In the genomic region with DNA sequence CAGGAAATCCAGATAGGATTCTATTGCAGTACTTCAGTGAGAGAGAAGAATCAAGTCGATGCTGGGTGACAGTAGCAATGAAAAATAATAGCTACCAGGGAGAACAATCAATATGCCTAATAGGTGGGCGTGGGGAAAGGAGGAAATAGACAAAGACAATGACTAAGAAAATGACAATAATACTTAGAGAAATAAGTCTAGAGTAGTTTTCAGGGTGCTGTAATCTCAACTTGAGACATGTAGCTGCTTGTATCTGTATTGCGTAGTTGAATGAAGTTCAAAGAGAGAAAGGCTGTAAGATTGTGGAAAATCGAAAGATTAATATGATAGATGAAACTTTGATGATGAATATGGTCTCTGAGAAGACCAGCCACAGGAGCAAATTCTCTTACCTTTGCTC, we compare ENCODE assay signal across 26 cellular contexts. TPM values are rescaled to one million over a fixed set of nuclear protein-coding genes. Genes with fewer than 3 reads are reported as not detected.
DNase-seq lines count a peak whose midpoint lies in the region; ATAC-seq, FAIRE-seq and TF ChIP-seq lines count a peak whose summit lies in the region.
"Had no signal": no experiment of that assay in that cellular context is flagged by ENCODE, and none has a peak within 500 bp of the region (broad histone marks: within the 10 kb centered on the region; RNA-seq: fewer than 3 reads in every experiment).

No MANE protein-coding gene starts in this region.

- no peak for ATAC-seq in CD4-positive, CD25-positive, alpha-beta regulatory T cell (ENCODE audit: low read depth in 2 of 2)
- no peak for ATAC-seq in HG03469 (IDR thresholded peaks at IDR 0.05; ENCODE audit: unreplicated experiment)
- ATAC-seq: psoas muscle; stimulated activated naive B cell treated with anti-CD40 and anti-IgM and Interleukin-4, amounts not matched to agents 10 μg/mL and 1 μg/mL and 100 μg/mL, for 72 hours had no signal

- H3K27ac Mint-ChIP-seq in CD4-positive, CD25-positive, alpha-beta regulatory T cell = peak overlapping the region; percentile 0 to 53 (median 26)
- peak overlapping the region in 2 of 3 experiments; percentile 5 to 34 for H3K27ac Mint-ChIP-seq in nephron
- H3K27ac Mint-ChIP-seq in endodermal cell = no peak overlapping the region
- H3K27ac Mint-ChIP-seq: activated naive CD8-positive, alpha-beta T cell treated with anti-CD3 and anti-CD28 coated beads for 36 hours; activated T-cell treated with anti-CD3 and anti-CD28 coated beads, Interleukin-2, amount 50 U/mL, for 24 hours had no signal

- H3K9me3 Mint-ChIP-seq in CD4-positive, CD25-positive, alpha-beta regulatory T cell = peaks cover 0 to 1% (median 0%) of the 10 kb centered on the region in 7 donors
- H3K9me3 Mint-ChIP-seq in nephron = no peaks in the 10 kb centered on the region
- no peaks in the 10 kb centered on the region for H3K9me3 Mint-ChIP-seq in endodermal cell
- H3K9me3 Mint-ChIP-seq: activated naive CD8-positive, alpha-beta T cell treated with anti-CD3 and anti-CD28 coated beads for 36 hours; activated T-cell treated with anti-CD3 and anti-CD28 coated beads, Interleukin-2, amount 50 U/mL, for 24 hours; naive B cell; stimulated activated naive B cell treated with anti-CD40 and anti-IgM and Interleukin-4, amounts not matched to agents 10 μg/mL and 1 μg/mL and 100 μg/mL, for 72 hours had no signal

- peaks cover 45% of the 10 kb centered on the region for H3K79me2 ChIP-seq in osteoblast (ENCODE audit: insufficient read depth, low read length)

- no peak overlapping the region for H3K4me2 ChIP-seq in osteoblast (ENCODE audit: insufficient read depth, low read length)

- peak overlapping the region; percentile 24 to 97 (median 68) for H3K4me3 Mint-ChIP-seq in CD4-positive, CD25-positive, alpha-beta regulatory T cell
- peak overlapping the region in 2 of 3 experiments; percentile 33 to 41 for H3K4me3 Mint-ChIP-seq in nephron
- no peak overlapping the region for H3K4me3 Mint-ChIP-seq in endodermal cell
- H3K4me3 Mint-ChIP-seq: activated naive CD8-positive, alpha-beta T cell treated with anti-CD3 and anti-CD28 coated beads for 36 hours; stimulated activated naive B cell treated with anti-CD40 and anti-IgM and Interleukin-4, amounts not matched to agents 10 μg/mL and 1 μg/mL and 100 μg/mL, for 72 hours had no signal

- FAIRE-seq in H54 (lab: Jason Lieb, UNC) = peak; percentile 78
- no peak for FAIRE-seq in bronchial epithelial cell (lab: Jason Lieb, UNC)
- FAIRE-seq: frontal cortex had no signal

- H4K20me1 ChIP-seq in osteoblast (ENCODE audit: insufficient read depth, low read length) = peaks cover 21% of the 10 kb centered on the region

- H3K4me1 ChIP-seq in CD4-positive, CD25-positive, alpha-beta regulatory T cell (ENCODE audit: control insufficient read depth, insufficient read depth, low read length, poor library complexity, severe bottlenecking) = peaks cover 31% of the 10 kb centered on the region
- peaks cover 3% of the 10 kb centered on the region for H3K4me1 ChIP-seq in osteoblast (ENCODE audit: insufficient read depth, low read length)
- H3K4me1 ChIP-seq in endodermal cell (ENCODE audit: control insufficient read depth, insufficient read depth, low read length) = no peaks in the 10 kb centered on the region
- H3K4me1 ChIP-seq: Caco-2 had no signal

- H3K4me3 ChIP-seq in CD4-positive, CD25-positive, alpha-beta regulatory T cell (ENCODE audit: low read depth, low read length) = peak overlapping the region; percentile 23
- H3K4me3 ChIP-seq in bronchial epithelial cell (ENCODE audit: low read depth, low read length) (no peak overlapping the region), osteoblast (ENCODE audit: insufficient read depth, low read length) (no peak overlapping the region), endodermal cell (ENCODE audit: low read length) (no peak overlapping the region)
- H3K4me3 ChIP-seq: Peyer's patch, psoas muscle, thoracic aorta had no signal

- TF ChIP-seq POLR2A in H54 (IDR thresholded peaks at IDR 0.05; ENCODE audit: low read depth, low read length) = no peak

- DNase-seq in CD4-positive, CD25-positive, alpha-beta regulatory T cell = no peak
- no peak for DNase-seq in H54 (ENCODE audit: insufficient read length, low spot score)
- DNase-seq in bronchial epithelial cell (ENCODE audit: low read depth) = peak; percentile 90
- DNase-seq in osteoblast (ENCODE audit: insufficient read length, low spot score, missing footprints) = no peak
- DNase-seq in endodermal cell = no peak
- DNase-seq: activated naive CD8-positive, alpha-beta T cell treated with anti-CD3 and anti-CD28 coated beads for 36 hours; activated T-cell treated with anti-CD3 and anti-CD28 coated beads, Interleukin-2, amount 50 U/mL, for 24 hours; brain microvascular endothelial cell; Caco-2; HCEC 1CT; Kasumi-1; naive B cell; NCI-H1092; NCI-H2029 treated with DMSO at 0.1 percent for 48 hours; Peyer's patch; psoas muscle; stimulated activated CD4-positive, alpha-beta T cell treated with anti-CD3 and anti-CD28 coated beads, Interleukin-2, amount 100 ng/mL, for 24 hours; stimulated activated naive B cell treated with anti-CD40 and anti-IgM and Interleukin-4, amounts not matched to agents 10 μg/mL and 1 μg/mL and 100 μg/mL, for 72 hours; T-helper 9 cell had no signal

- no peaks in the 10 kb centered on the region for H3K9me3 ChIP-seq in CD4-positive, CD25-positive, alpha-beta regulatory T cell (ENCODE audit: control insufficient read depth in 2 of 2, low read length in 2 of 2)
- no peaks in the 10 kb centered on the region for H3K9me3 ChIP-seq in osteoblast (ENCODE audit: low read depth, low read length)
- H3K9me3 ChIP-seq in endodermal cell (ENCODE audit: control insufficient read depth, low read length) = no peaks in the 10 kb centered on the region
- H3K9me3 ChIP-seq: Caco-2, Peyer's patch, psoas muscle, thoracic aorta had no signal

- peaks cover 18% of the 10 kb centered on the region for H3K36me3 Mint-ChIP-seq in CD4-positive, CD25-positive, alpha-beta regulatory T cell
- peaks cover 12% of the 10 kb centered on the region for H3K36me3 Mint-ChIP-seq in nephron (ENCODE audit: low read depth)
- H3K36me3 Mint-ChIP-seq in endodermal cell (ENCODE audit: low read depth) = peaks cover 9% of the 10 kb centered on the region

- H3K27me3 Mint-ChIP-seq in CD4-positive, CD25-positive, alpha-beta regulatory T cell = peaks cover 6% of the 10 kb centered on the region
- H3K27me3 Mint-ChIP-seq in nephron (ENCODE audit: low read depth) = no peaks in the 10 kb centered on the region
- H3K27me3 Mint-ChIP-seq in endodermal cell (ENCODE audit: insufficient read depth) = peaks cover 2% of the 10 kb centered on the region
- H3K27me3 Mint-ChIP-seq: activated naive CD8-positive, alpha-beta T cell treated with anti-CD3 and anti-CD28 coated beads for 36 hours; activated T-cell treated with anti-CD3 and anti-CD28 coated beads, Interleukin-2, amount 50 U/mL, for 24 hours; naive B cell; stimulated activated naive B cell treated with anti-CD40 and anti-IgM and Interleukin-4, amounts not matched to agents 10 μg/mL and 1 μg/mL and 100 μg/mL, for 72 hours had no signal

- 91 to 98% methylated on average over 4 of the region's 4 CpGs for WGBS in endodermal cell (ENCODE audit: insufficient coverage in 1 of 2, insufficient read length in 1 of 2), 2 experiments

- no peak overlapping the region for H3K9ac ChIP-seq in endodermal cell (ENCODE audit: extremely low read depth, low read length, poor library complexity, severe bottlenecking)

- H2AFZ ChIP-seq in osteoblast (ENCODE audit: low read length) = no peak overlapping the region

- peaks cover 18 to 53% (median 43%) of the 10 kb centered on the region in 4 donors for H3K4me1 Mint-ChIP-seq in CD4-positive, CD25-positive, alpha-beta regulatory T cell
- H3K4me1 Mint-ChIP-seq in nephron = peaks cover 11% of the 10 kb centered on the region
- peaks cover 4% of the 10 kb centered on the region for H3K4me1 Mint-ChIP-seq in endodermal cell

- no peak overlapping the region for H3K27ac ChIP-seq in CD4-positive, CD25-positive, alpha-beta regulatory T cell (ENCODE audit: insufficient read depth, low read length, poor library complexity, severe bottlenecking)
- H3K27ac ChIP-seq in osteoblast (ENCODE audit: low read depth, low read length) (no peak overlapping the region), endodermal cell (ENCODE audit: low read depth, low read length) (no peak overlapping the region)
- H3K27ac ChIP-seq: brain microvascular endothelial cell, Peyer's patch, psoas muscle, thoracic aorta had no signal

- H3K36me3 ChIP-seq in CD4-positive, CD25-positive, alpha-beta regulatory T cell (ENCODE audit: control insufficient read depth, insufficient read depth, low read length) = peaks cover 10% of the 10 kb centered on the region
- H3K36me3 ChIP-seq in bronchial epithelial cell (ENCODE audit: control insufficient read depth, insufficient read depth, low read length) (peaks cover 3% of the 10 kb centered on the region), osteoblast (ENCODE audit: insufficient read depth, low read length) (peaks cover 20% of the 10 kb centered on the region), endodermal cell (ENCODE audit: control insufficient read depth, insufficient read depth, low read length) (peaks cover 24% of the 10 kb centered on the region)

- no peak for TF ChIP-seq CTCF in bronchial epithelial cell (IDR thresholded peaks at IDR 0.05; ENCODE audit: insufficient read depth, low read length, severe bottlenecking)
- TF ChIP-seq CTCF in nephron (IDR thresholded peaks at IDR 0.05; ENCODE audit: unreplicated experiment in 3 of 3) = no peak
- no peak for TF ChIP-seq CTCF in osteoblast (IDR thresholded peaks at IDR 0.05; ENCODE audit: extremely low read depth, low read depth, low read length)
- TF ChIP-seq CTCF in endodermal cell (conservative IDR thresholded peaks at IDR 0.05) = no peak

- H3K27me3 ChIP-seq in CD4-positive, CD25-positive, alpha-beta regulatory T cell (ENCODE audit: control insufficient read depth, insufficient read depth, low read length) = no peaks in the 10 kb centered on the region
- H3K27me3 ChIP-seq in bronchial epithelial cell (ENCODE audit: control insufficient read depth, insufficient read depth, low read length) (no peaks in the 10 kb centered on the region), osteoblast (ENCODE audit: insufficient read depth, low read length) (no peaks in the 10 kb centered on the region), endodermal cell (ENCODE audit: control insufficient read depth, insufficient read depth, low read length, poor library complexity, severe bottlenecking) (no peaks in the 10 kb centered on the region)
- H3K27me3 ChIP-seq: brain microvascular endothelial cell, Peyer's patch had no signal

RNA-seq across cellular contexts. Expression of gene STXBP3, which starts 2.6 kb away (rescaled TPM):
- total RNA-seq in CD4-positive, CD25-positive, alpha-beta regulatory T cell = 71.8 TPM
- polyA plus RNA-seq in CD4-positive, CD25-positive, alpha-beta regulatory T cell = 10 to 100 TPM; 43.5 to 56.3 (median 53.2) TPM
- 30.0 and 38.1 TPM in 2 replicates for total RNA-seq in bronchial epithelial cell
- total RNA-seq in osteoblast = 63.1 and 68.4 TPM in 2 replicates
- total RNA-seq in endodermal cell = 10 to 100 TPM; 37.4 to 38.5 TPM
- 43.5 TPM for polyA plus RNA-seq in endodermal cell (2013, experiment 1 of 2)
- polyA plus RNA-seq in endodermal cell (2013, experiment 2 of 2) = 51.4 TPM

RNA-seq across cellular contexts. Expression of gene FNDC7, which starts 36.4 kb away (rescaled TPM):
- total RNA-seq in CD4-positive, CD25-positive, alpha-beta regulatory T cell = 0.20 TPM
- polyA plus RNA-seq in CD4-positive, CD25-positive, alpha-beta regulatory T cell = not detected
- under 0.01 and 0.13 TPM in 2 replicates for total RNA-seq in bronchial epithelial cell
- not detected in 2 replicates for total RNA-seq in osteoblast
- total RNA-seq in endodermal cell = not detected
- 0.36 TPM for polyA plus RNA-seq in endodermal cell (2013, experiment 1 of 2)
- polyA plus RNA-seq in endodermal cell (2013, experiment 2 of 2) = not detected
- total RNA-seq: activated naive CD8-positive, alpha-beta T cell treated with anti-CD3 and anti-CD28 coated beads for 36 hours; Caco-2; epithelial cell of proximal tubule; Peyer's patch; SK-MEL-5; skeletal muscle tissue; thoracic aorta had no signal

RNA-seq across cellular contexts. Expression of gene PRPF38B, which starts 57.0 kb away (rescaled TPM):
- total RNA-seq in CD4-positive, CD25-positive, alpha-beta regulatory T cell = 132 TPM
- polyA plus RNA-seq in CD4-positive, CD25-positive, alpha-beta regulatory T cell = 10 to 100 TPM; 18.9 to 31.4 (median 20.2) TPM
- total RNA-seq in bronchial epithelial cell = 11.3 and 14.3 TPM in 2 replicates
- 14.1 and 19.7 TPM in 2 replicates for total RNA-seq in osteoblast
- 10 to 100 TPM; 45.0 to 47.3 TPM for total RNA-seq in endodermal cell
- polyA plus RNA-seq in endodermal cell (2013, experiment 1 of 2) = 43.3 TPM
- 38.3 TPM for polyA plus RNA-seq in endodermal cell (2013, experiment 2 of 2)
